In genomic region chrX:138858946-138859345, GRCh38 we compare ENCODE assay signal across 15 cellular contexts.
"Had no signal": no experiment of that assay in that cellular context is flagged by ENCODE, and none has a peak within 500 bp of the region (broad histone marks: within the 10 kb centered on the region; RNA-seq: fewer than 3 reads in every experiment).

No MANE protein-coding gene starts in this region.

- H3K36me3 ChIP-seq: ascending aorta, thyroid gland, uterus had no signal

- H3K4me3 ChIP-seq: ascending aorta, hepatocyte, skin epidermis, thyroid gland, uterus had no signal

- H3K27me3 ChIP-seq: ascending aorta, hepatocyte, uterus had no signal

- H3K4me1 ChIP-seq: ascending aorta, uterus had no signal

- H3K4me2 ChIP-seq: hepatocyte had no signal

- H3K9me3 ChIP-seq: ascending aorta, thyroid gland, uterus had no signal

- DNase-seq: activated CD8-positive, alpha-beta memory T cell treated with anti-CD3 and anti-CD28 coated beads, Interleukin-2, amount 50 U/mL, for 48 hours; activated CD8-positive, alpha-beta T cell treated with anti-CD3 and anti-CD28 coated beads, Interleukin-2, amount 10 ng/mL, durations not matched to agents 7 days and 5 days; activated naive CD4-positive, alpha-beta T cell treated with Interleukin-2 at 50 U/mL for 16 hours; activated naive CD8-positive, alpha-beta T cell treated with anti-CD3 and anti-CD28 coated beads, Interleukin-2, amount 50 U/mL, for 24 hours; effector CD4-positive, alpha-beta T cell; midbrain; naive thymus-derived CD4-positive, alpha-beta T cell; retina; T-helper 9 cell; thyroid gland; uterus had no signal

- H3K27ac ChIP-seq: ascending aorta, hepatocyte, skin epidermis, thyroid gland, uterus, VCaP had no signal

- H2AFZ ChIP-seq: hepatocyte had no signal

- H3K79me2 ChIP-seq: hepatocyte had no signal

- ATAC-seq: activated CD8-positive, alpha-beta T cell treated with anti-CD3 and anti-CD28 coated beads, Interleukin-2, amount 10 ng/mL, durations not matched to agents 7 days and 5 days; naive thymus-derived CD4-positive, alpha-beta T cell had no signal
